ENCODE assay signal across 15 cellular contexts in genomic region chr10:118723467-118723866, GRCh38. TPM values are rescaled to one million over a fixed set of nuclear protein-coding genes. Genes with fewer than 3 reads are reported as not detected.
DNase-seq lines count a peak whose midpoint lies in the region; FAIRE-seq and TF ChIP-seq lines count a peak whose summit lies in the region.
"Had no signal": no experiment of that assay in that cellular context is flagged by ENCODE, and none has a peak within 500 bp of the region (broad histone marks: within the 10 kb centered on the region; RNA-seq: fewer than 3 reads in every experiment).

No MANE protein-coding gene starts in this region.

- WGBS in small intestine, 3 donors: 86 to 96% (median 94%) methylated on average over 6 of the region's 6 CpGs

- H3K27ac ChIP-seq in SJCRH30 (no peak overlapping the region), small intestine (ENCODE audit: low read depth in 1 of 2, low read length in 1 of 2) (no peak overlapping the region)
- H3K27ac ChIP-seq: cardiac muscle cell, WERI-Rb-1 had no signal

- H3K36me3 ChIP-seq in adipocyte (ENCODE audit: control insufficient read depth, insufficient read depth, low read length, severe bottlenecking): peaks cover 14% of the 10 kb centered on the region
- H3K36me3 ChIP-seq in SJCRH30: peaks cover 6% of the 10 kb centered on the region
- peaks cover 0 to 3% of the 10 kb centered on the region in 2 donors for H3K36me3 ChIP-seq in small intestine (ENCODE audit: control insufficient read depth in 2 of 2, insufficient read depth in 2 of 2, low read length in 2 of 2)
- H3K36me3 ChIP-seq: WERI-Rb-1 had no signal

- H3K9ac ChIP-seq in adipocyte (ENCODE audit: low read length): peak overlapping the region; percentile 57

- FAIRE-seq in small intestine (lab: Jason Lieb, UNC): no peak
- FAIRE-seq: GM18507 had no signal

- DNase-seq in GM04504 (ENCODE audit: low read depth) (peak; percentile 24), adipocyte (ENCODE audit: low read depth) (peak; percentile 29), fibroblast of pulmonary artery (ENCODE audit: low read depth) (peak; percentile 65), stromal cell of bone marrow (ENCODE audit: low read depth) (peak; percentile 68), HuH-7.5 (ENCODE audit: low spot score) (no peak), SJCRH30 (no peak), small intestine (no peak)
- DNase-seq: activated CD4-positive, alpha-beta T cell treated with anti-CD3 and anti-CD28 coated beads, Interleukin-2, amount 50 U/mL, for 1 hour; COR-L47; KBM-7; NCI-H1930; stimulated activated CD4-positive, alpha-beta T cell treated with anti-CD3 and anti-CD28 coated beads, Interleukin-4, amount 100 ng/mL, for 4 hours; WERI-Rb-1 had no signal

- H3K4me3 ChIP-seq in adipocyte (ENCODE audit: low read length) (no peak overlapping the region), fibroblast of pulmonary artery (replicated peaks; ENCODE audit: low read depth, low read length) (no peak overlapping the region), SJCRH30 (no peak overlapping the region), small intestine (ENCODE audit: low read depth in 1 of 2, low read length in 2 of 2) (no peak overlapping the region)
- H3K4me3 ChIP-seq: cardiac muscle cell had no signal

- TF ChIP-seq CTCF in fibroblast of pulmonary artery (IDR thresholded peaks at IDR 0.05; ENCODE audit: low read length, missing control alignments): no peak

- H3K4me1 ChIP-seq in adipocyte (ENCODE audit: control insufficient read depth, insufficient read depth, low read length) (peaks cover 51% of the 10 kb centered on the region), SJCRH30 (0 out of 2 replicates have a peak, but pooled peaks cover 2% of the 10 kb centered on the region), small intestine (ENCODE audit: control insufficient read depth in 2 of 2, insufficient read depth in 1 of 2, low read depth in 1 of 2, low read length in 1 of 2) (no peaks in the 10 kb centered on the region)

- H3K27me3 ChIP-seq in adipocyte (replicated peaks; ENCODE audit: control insufficient read depth, insufficient read depth, low read length) (no peaks in the 10 kb centered on the region), SJCRH30 (no peaks in the 10 kb centered on the region), small intestine (ENCODE audit: control insufficient read depth in 2 of 2, insufficient read depth in 2 of 2, low read length in 2 of 2) (no peaks in the 10 kb centered on the region)
- H3K27me3 ChIP-seq: cardiac muscle cell had no signal

- H3K9me3 ChIP-seq in adipocyte (ENCODE audit: control insufficient read depth, low read length) (no peaks in the 10 kb centered on the region), SJCRH30 (replicated peaks) (no peaks in the 10 kb centered on the region), small intestine (ENCODE audit: control insufficient read depth, low read depth) (no peaks in the 10 kb centered on the region)

RNA-seq across cellular contexts. Expression of gene CACUL1, which starts 31.3 kb away (rescaled TPM):
- total RNA-seq in SJCRH30 (2014; rRNA removed; shearing (Covaris generic)): 50.4 and 52.7 TPM in 2 replicates
- polyA plus RNA-seq in small intestine: 1 to 10 TPM; 3.5 to 7.7 (median 5.8) TPM

Comparison
In these comparisons a context has a peak if more than half of its experiments do, and no peak if none do; other contexts are left out.
1. DNase-seq: peak in GM04504 (single experiment), adipocyte (single experiment), fibroblast of pulmonary artery (single experiment) and stromal cell of bone marrow (single experiment); none in HuH-7.5 (single experiment), SJCRH30 (0 of 2) and small intestine (single experiment).